9 cellular contexts compared by ENCODE assay signal in the genomic region with DNA sequence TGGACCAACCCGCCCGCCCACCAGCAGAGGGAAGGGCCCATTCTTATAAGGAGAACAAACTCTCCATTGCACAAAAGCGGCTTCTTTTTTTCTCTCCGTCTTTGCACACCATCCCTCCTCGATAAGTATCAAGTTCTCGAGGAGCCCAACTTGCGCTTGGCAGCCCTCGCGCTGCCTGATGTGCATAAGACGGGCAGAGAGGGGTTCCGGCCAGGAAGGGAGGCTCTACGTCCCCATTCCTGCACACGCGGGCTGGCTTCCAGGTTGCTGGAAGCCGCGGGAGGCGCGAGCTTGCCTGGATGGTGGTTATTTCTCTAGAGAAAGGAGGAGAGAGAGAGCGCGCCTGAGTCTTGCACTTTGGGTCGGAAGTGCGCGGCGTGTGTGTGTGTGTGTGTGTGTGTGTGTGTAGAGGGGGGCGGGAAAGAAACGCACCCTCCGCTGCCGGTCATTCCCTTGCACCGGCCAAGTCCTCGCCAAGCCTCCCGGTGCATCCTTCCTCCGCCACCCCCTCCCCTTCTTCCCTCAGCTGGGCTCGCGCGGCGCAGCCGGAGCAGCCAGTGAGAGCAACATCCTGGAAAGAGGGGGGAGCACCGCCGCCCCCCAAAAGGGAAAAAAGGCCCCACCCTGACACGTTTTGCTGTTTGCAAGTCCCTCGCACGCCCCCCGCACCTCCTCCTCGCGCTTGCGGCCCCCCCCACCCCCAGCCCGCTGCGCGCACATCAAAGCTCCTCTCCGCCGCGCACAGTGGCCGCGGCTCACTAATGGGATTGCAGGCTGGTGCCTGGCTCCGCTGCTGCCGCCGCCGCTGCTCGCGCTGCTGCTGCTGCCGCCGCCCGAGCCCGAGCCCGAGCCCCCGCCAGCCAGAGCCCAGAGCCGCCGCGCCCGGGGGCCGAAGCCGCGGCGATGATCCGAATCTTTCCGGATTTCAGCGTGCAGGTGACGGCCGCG. TPM values are rescaled to one million over a fixed set of nuclear protein-coding genes. Genes with fewer than 3 reads are reported as not detected.
DNase-seq lines count a peak whose midpoint lies in the region; ATAC-seq, FAIRE-seq and TF ChIP-seq lines count a peak whose summit lies in the region.
"Had no signal": no experiment of that assay in that cellular context is flagged by ENCODE, and none has a peak within 500 bp of the region (broad histone marks: within the 10 kb centered on the region; RNA-seq: fewer than 3 reads in every experiment).

No MANE protein-coding gene starts in this region.

- H3K4me1 ChIP-seq in BLaER1 (peaks cover 22% of the 10 kb centered on the region), kidney (ENCODE audit: control insufficient read depth in 1 of 2, insufficient read depth in 1 of 2, low read depth in 1 of 2, low read length in 2 of 2) (peaks cover 0 to 17% of the 10 kb centered on the region in 2 donors)

- DNase-seq in NCI-H1092 (lab: John Stamatoyannopoulos, UW) (peak; percentile 56), kidney (peak; percentile 82), substantia nigra (lab: John Stamatoyannopoulos, UW) (peak in 48 of 49 donors; percentile 13 to 83 (median 63))

- H3K27me3 ChIP-seq in BLaER1: peaks cover 84% of the 10 kb centered on the region

- H3K36me3 ChIP-seq in BLaER1 (no peaks in the 10 kb centered on the region), kidney (ENCODE audit: control insufficient read depth in 1 of 2, insufficient read depth in 2 of 2, low read length in 2 of 2) (no peaks in the 10 kb centered on the region)

- H3K4me3 ChIP-seq in BLaER1 (peak overlapping the region; percentile 49; the same call in 1 of the 2 replicates), kidney (ENCODE audit: low read length in 2 of 2) (peak overlapping the region; percentile 39 to 64)

- H3K27ac Mint-ChIP-seq in brain: peak overlapping the region; percentile 87 to 98 (median 91)

- H3K4me2 ChIP-seq in BLaER1: peak overlapping the region; percentile 67

- H3K27ac ChIP-seq in BLaER1 (no peak overlapping the region), kidney (ENCODE audit: low read depth in 2 of 2, low read length in 2 of 2) (no peak overlapping the region), substantia nigra (ENCODE audit: low read depth, low read length, poor library complexity, severe bottlenecking) (peak overlapping the region; percentile 74)

- FAIRE-seq in kidney (lab: Jason Lieb, UNC): no peak
- FAIRE-seq: endometrium had no signal

- no peak for TF ChIP-seq POLR2A in GM18505 (IDR thresholded peaks at IDR 0.05; ENCODE audit: borderline replicate concordance, extremely low read depth, insufficient read depth, insufficient read length)

- ATAC-seq in GM19397 (IDR thresholded peaks at IDR 0.05; ENCODE audit: unreplicated experiment): no peak
- no peak for ATAC-seq in HG02840 (IDR thresholded peaks at IDR 0.05; ENCODE audit: low FRiP score, unreplicated experiment)
- no peak for ATAC-seq in GM18505 (IDR thresholded peaks at IDR 0.05; ENCODE audit: unreplicated experiment)

- H3K9me3 ChIP-seq in BLaER1 (peaks cover 10% of the 10 kb centered on the region), kidney (ENCODE audit: control insufficient read depth in 1 of 2, low read length in 2 of 2) (no peaks in the 10 kb centered on the region)

- intact Hi-C loops in kidney (cut with DNase I): no loop called here

- no peaks in the 10 kb centered on the region for H3K36me3 Mint-ChIP-seq in brain

- H3K4me3 Mint-ChIP-seq in brain: peak overlapping the region; percentile 94 to 99 (median 97)

- H4K20me1 ChIP-seq in BLaER1: peaks cover 56% of the 10 kb centered on the region

- no peak overlapping the region for H3K9ac ChIP-seq in BLaER1
- H3K9ac ChIP-seq in kidney (ENCODE audit: low read length in 2 of 2): no peak overlapping the region

- peaks cover 0 to 8% (median 0%) of the 10 kb centered on the region in 5 experiments for H3K9me3 Mint-ChIP-seq in brain

- H3K4me1 Mint-ChIP-seq in brain: peaks cover 45% of the 10 kb centered on the region

- TF ChIP-seq CTCF in brain (conservative IDR thresholded peaks at IDR 0.05) (no peak), kidney (IDR thresholded peaks at IDR 0.05; ENCODE audit: borderline replicate concordance, extremely low read depth, insufficient read depth) (no peak)

- H3K27me3 Mint-ChIP-seq in brain: peaks cover 46% of the 10 kb centered on the region

RNA-seq across cellular contexts. Expression of a gene that starts 4.5 kb away (rescaled TPM):
- polyA plus RNA-seq in brain (ENCODE audit: insufficient read depth, low read depth, low replicate concordance): 5.1 TPM
- 5.0 TPM for total RNA-seq in kidney
- polyA plus RNA-seq in kidney (ENCODE audit: insufficient read depth, low read depth, low replicate concordance): 0.82 TPM
